In the genomic region with DNA sequence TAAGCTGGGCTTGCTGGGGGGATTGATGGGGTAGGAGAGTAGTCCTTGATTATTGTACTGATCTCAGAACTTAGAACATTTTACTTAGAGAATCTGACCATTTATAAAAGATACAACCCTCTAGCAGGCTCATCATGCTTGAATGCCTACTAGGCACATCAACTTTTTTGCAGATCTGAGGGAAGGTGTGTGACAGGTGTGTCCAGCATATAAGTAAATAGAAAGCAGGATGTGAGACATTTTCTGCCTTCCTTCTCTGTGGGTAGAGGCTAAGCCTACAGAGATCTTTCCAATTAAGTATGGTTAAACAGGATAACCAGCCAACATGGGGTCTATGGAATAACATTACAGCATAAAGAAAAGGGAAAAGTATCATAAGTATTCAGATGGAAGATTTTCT, we compare ENCODE assay signal across 14 cellular contexts.
"Had no signal": no experiment of that assay in that cellular context is flagged by ENCODE, and none has a peak within 500 bp of the region (broad histone marks: within the 10 kb centered on the region; RNA-seq: fewer than 3 reads in every experiment).

No MANE protein-coding gene starts in this region.

- H3K4me3 ChIP-seq: hepatocyte, lower lobe of right lung, right atrium auricular region, skin epidermis, transverse colon had no signal

- H3K27ac ChIP-seq: brain microvascular endothelial cell, hepatocyte, lower lobe of right lung, neutrophil, right atrium auricular region, skin epidermis had no signal

- H3K27me3 ChIP-seq: brain microvascular endothelial cell, hepatocyte, neutrophil, right atrium auricular region, transverse colon had no signal

- DNase-seq: activated CD4-positive, alpha-beta T cell treated with anti-CD3 and anti-CD28 coated beads, Interleukin-2, amount 50 U/mL, for 1 hour; activated CD4-positive, CD25-positive, alpha-beta regulatory T cell; activated effector memory CD4-positive, alpha-beta T cell treated with anti-CD3 and anti-CD28 coated beads, Interleukin-2, amount 50 U/mL, for 16 hours; brain microvascular endothelial cell; dermis blood vessel endothelial cell; erythroblast; lower lobe of right lung; naive thymus-derived CD8-positive, alpha-beta T cell; transverse colon had no signal

- H3K27ac Mint-ChIP-seq: activated naive CD4-positive, alpha-beta T cell treated with anti-CD3 and anti-CD28 coated beads, Interleukin-2, amount 50 U/mL, for 72 hours had no signal

- H3K9me3 Mint-ChIP-seq: activated naive CD4-positive, alpha-beta T cell treated with anti-CD3 and anti-CD28 coated beads, Interleukin-2, amount 50 U/mL, for 72 hours; naive thymus-derived CD8-positive, alpha-beta T cell had no signal

- H3K4me2 ChIP-seq: hepatocyte had no signal

- H3K27me3 Mint-ChIP-seq: naive thymus-derived CD8-positive, alpha-beta T cell had no signal

- H3K9me3 ChIP-seq: lower lobe of right lung, neutrophil, right atrium auricular region, transverse colon had no signal

- H3K36me3 ChIP-seq: lower lobe of right lung, neutrophil, transverse colon had no signal
